ENCODE assay signal across 14 cellular contexts in the genomic region with DNA sequence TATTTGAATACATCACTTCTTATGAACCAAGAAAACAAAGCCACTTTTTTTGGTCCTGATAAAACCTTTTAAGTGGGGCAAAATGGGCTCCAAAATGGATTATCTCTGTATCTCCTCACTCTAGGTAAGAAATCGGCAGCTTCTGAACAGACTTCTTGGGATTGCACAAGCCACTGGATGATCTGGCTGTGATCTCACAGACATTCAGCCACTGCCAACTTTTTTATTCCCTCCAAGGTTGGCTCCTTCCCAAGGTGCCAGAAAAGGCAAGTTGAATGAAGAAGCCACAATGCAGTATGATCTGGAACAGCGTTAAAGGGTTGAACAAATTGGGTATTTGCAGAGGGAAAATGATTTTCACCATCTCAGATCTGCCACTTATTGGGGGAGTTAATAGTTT.
DNase-seq lines count a peak whose midpoint lies in the region; ATAC-seq and TF ChIP-seq lines count a peak whose summit lies in the region.
"Had no signal": no experiment of that assay in that cellular context is flagged by ENCODE, and none has a peak within 500 bp of the region (broad histone marks: within the 10 kb centered on the region; RNA-seq: fewer than 3 reads in every experiment).

No MANE protein-coding gene starts in this region.

- no peak overlapping the region for H3K4me3 ChIP-seq in coronary artery
- no peak overlapping the region for H3K4me3 ChIP-seq in upper lobe of right lung
- H3K4me3 ChIP-seq: pancreas had no signal

- TF ChIP-seq CTCF in coronary artery (IDR thresholded peaks at IDR 0.05) = no peak
- TF ChIP-seq CTCF in upper lobe of right lung (IDR thresholded peaks at IDR 0.05) = no peak

- DNase-seq in left cardiac atrium (no peak), Right ventricle myocardium inferior (ENCODE audit: missing footprints) (no peak), coronary artery (ENCODE audit: low spot score) (no peak), midbrain (lab: John Stamatoyannopoulos, UW) (peak; percentile 7), upper lobe of right lung (no peak), NCI-H1417 (lab: John Stamatoyannopoulos, UW) (no peak), erythroblast (lab: John Stamatoyannopoulos, UW) (no peak)
- DNase-seq: activated CD4-positive, alpha-beta T cell treated with anti-CD3 and anti-CD28 coated beads, Interleukin-2, amount 50 U/mL, for 48 hours; activated naive CD4-positive, alpha-beta T cell treated with anti-CD3 and anti-CD28 coated beads for 36 hours; effector CD8-positive, alpha-beta T cell; NCI-H69; T-cell had no signal

- H3K4me1 ChIP-seq in upper lobe of right lung = peaks cover 11% of the 10 kb centered on the region

- intact Hi-C loops in left cardiac atrium (cut with DNase I) = no loop called here
- intact Hi-C loops in Right ventricle myocardium inferior (cut with DNase I) = loop anchor here (5.0 kb wide), 1 partner anchor 115 kb away; no protein-coding TSS in a partner anchor
- intact Hi-C loops in upper lobe of right lung (cut with DNase I) = no loop called here

- H3K27me3 ChIP-seq in upper lobe of right lung = no peaks in the 10 kb centered on the region
- H3K27me3 ChIP-seq: pancreas had no signal

- ATAC-seq in left cardiac atrium = peak; percentile 24 to 51
- ATAC-seq in Right ventricle myocardium inferior = no peak
- ATAC-seq in upper lobe of right lung = no peak
- no peak for ATAC-seq in HG02763 (IDR thresholded peaks at IDR 0.05; ENCODE audit: unreplicated experiment)
- ATAC-seq: T-cell had no signal

- peak overlapping the region; percentile 62 to 91 for H3K27ac ChIP-seq in coronary artery
- peak overlapping the region; percentile 80 for H3K27ac ChIP-seq in upper lobe of right lung

- no peaks in the 10 kb centered on the region for H3K9me3 ChIP-seq in upper lobe of right lung
- H3K9me3 ChIP-seq: pancreas had no signal

- TF ChIP-seq POLR2A in erythroblast (IDR thresholded peaks at IDR 0.05; ENCODE audit: low read length) = no peak

- peaks cover 17% of the 10 kb centered on the region for H3K36me3 ChIP-seq in upper lobe of right lung

Comparison
In these comparisons a context has a peak if more than half of its experiments do, and no peak if none do; other contexts are left out.
1. ATAC-seq: peak in left cardiac atrium (2 of 2); none in Right ventricle myocardium inferior (single experiment), upper lobe of right lung (single experiment) and HG02763 (single experiment).